In genomic region chr10:11714750-11715365, GRCh38 we compare ENCODE assay signal across 1 cellular context.
TF ChIP-seq lines count a peak whose summit lies in the region.

No MANE protein-coding gene starts in this region.

TF ChIP-seq in H1, 55 proteins besides CTCF, POLR2A, EP300 and RAD21:
- no peak for TF ChIP-seq SP4 (IDR thresholded peaks at IDR 0.05; ENCODE audit: low read length)
- no peak for TF ChIP-seq TBP (IDR thresholded peaks at IDR 0.05; ENCODE audit: low read depth, low read length)
- no peak for TF ChIP-seq ASH2L (IDR thresholded peaks at IDR 0.05; ENCODE audit: low read length)
- TF ChIP-seq BCL11A (IDR thresholded peaks at IDR 0.05; ENCODE audit: low read depth in 2 of 2, low read length in 2 of 2): no peak
- TF ChIP-seq SP2 (IDR thresholded peaks at IDR 0.05; ENCODE audit: low read length): no peak
- TF ChIP-seq TEAD4 (IDR thresholded peaks at IDR 0.05; ENCODE audit: low read depth, low read length): no peak
- no peak for TF ChIP-seq HDAC6 (IDR thresholded peaks at IDR 0.05; ENCODE audit: low read depth, low read length)
- TF ChIP-seq SIX5 (IDR thresholded peaks at IDR 0.05; ENCODE audit: low read depth, low read length): no peak
- TF ChIP-seq RFX5 (IDR thresholded peaks at IDR 0.05; ENCODE audit: borderline replicate concordance, low read depth, low read length): no peak
- no peak for TF ChIP-seq KDM4A (IDR thresholded peaks at IDR 0.05; ENCODE audit: low read depth, low read length, severe bottlenecking)
- no peak for TF ChIP-seq SIN3A (conservative IDR thresholded peaks at IDR 0.05 in 1 of 2, IDR thresholded peaks at IDR 0.05 in 1 of 2; ENCODE audit: low read depth in 1 of 2, low read length in 2 of 2)
- TF ChIP-seq BACH1 (IDR thresholded peaks at IDR 0.05; ENCODE audit: low read length): no peak
- TF ChIP-seq SIRT6 (IDR thresholded peaks at IDR 0.05; ENCODE audit: low read length): no peak
- TF ChIP-seq MAFK (IDR thresholded peaks at IDR 0.05; ENCODE audit: low read depth, low read length): no peak
- TF ChIP-seq SAP30 (IDR thresholded peaks at IDR 0.05; ENCODE audit: insufficient read depth, insufficient replicate concordance, low read length): no peak
- no peak for TF ChIP-seq POU5F1 (IDR thresholded peaks at IDR 0.05; ENCODE audit: low read depth, low read length)
